In the genomic region with DNA sequence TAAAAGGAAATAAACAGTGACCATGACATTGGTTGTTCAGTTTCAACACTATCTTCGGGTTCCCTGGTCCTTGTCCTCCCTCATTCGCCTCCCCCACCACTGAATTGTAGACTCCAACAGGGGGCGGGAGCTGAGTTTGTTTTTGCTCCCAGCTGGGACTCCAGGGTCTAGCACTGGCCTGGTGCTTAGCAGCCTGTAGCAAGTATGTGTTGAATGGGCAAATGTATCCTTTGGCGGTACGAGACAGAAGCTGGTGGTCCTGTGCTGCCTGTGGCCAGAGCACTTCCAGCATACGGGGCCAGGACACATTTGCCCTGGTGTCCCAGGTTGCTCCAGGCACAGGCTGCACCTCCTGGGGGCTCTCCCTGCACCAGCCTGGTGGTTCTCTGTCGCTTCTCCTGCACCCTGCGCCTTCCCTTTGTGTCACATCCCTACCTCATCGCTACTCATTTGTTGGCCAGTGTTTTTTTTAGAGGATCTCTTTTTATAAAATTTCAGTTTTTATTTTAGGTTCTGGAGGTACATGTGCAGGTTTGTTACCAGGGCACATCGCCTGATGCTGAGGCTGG, we compare ENCODE assay signal across 26 cellular contexts. TPM values are rescaled to one million over a fixed set of nuclear protein-coding genes. Genes with fewer than 3 reads are reported as not detected.
A peak's percentile ranks its signal among the peaks of the same experiment; 100 is the strongest.
DNase-seq lines count a peak whose midpoint lies in the region; ATAC-seq and TF ChIP-seq lines count a peak whose summit lies in the region.
"Had no signal": no experiment of that assay in that cellular context is flagged by ENCODE, and none has a peak within 500 bp of the region (broad histone marks: within the 10 kb centered on the region; RNA-seq: fewer than 3 reads in every experiment).

No MANE protein-coding gene starts in this region.

- H3K27ac ChIP-seq in coronary artery (no peak overlapping the region), lung (ENCODE audit: low read depth in 1 of 2, low read length in 1 of 2) (no peak overlapping the region), substantia nigra (ENCODE audit: low read depth, low read length, poor library complexity, severe bottlenecking) (peak overlapping the region; percentile 89)
- H3K27ac ChIP-seq: 22Rv1; BLaER1 treated with 17β-estradiol and CSF1 and Interleukin-3, amounts not matched to agents 10 nM and 100 nM; PC-9 had no signal

- 89 to 92% methylated on average over 10 of the region's 10 CpGs for WGBS in lung, 2 donors

- no peaks in the 10 kb centered on the region for H3K4me1 ChIP-seq in lung (ENCODE audit: control insufficient read depth in 2 of 2, insufficient read depth in 2 of 2, low read length in 2 of 2)
- H3K4me1 ChIP-seq: Caco-2 had no signal

- no peak overlapping the region for H3K27ac Mint-ChIP-seq in T-helper 17 cell
- H3K27ac Mint-ChIP-seq: HFFc6 had no signal

- H3K9me3 ChIP-seq in lung (ENCODE audit: control insufficient read depth in 2 of 2, insufficient read depth in 1 of 2, low read length in 1 of 2) (peaks cover 0 to 5% of the 10 kb centered on the region in 2 donors), T-helper 17 cell (ENCODE audit: control insufficient read depth, low read length, poor library complexity, severe bottlenecking) (no peaks in the 10 kb centered on the region)

- no peak overlapping the region for H3K4me3 Mint-ChIP-seq in T-helper 17 cell
- H3K4me3 Mint-ChIP-seq: CD4-positive, alpha-beta memory T cell; HFFc6 had no signal

- no peak for TF ChIP-seq CTCF in coronary artery (IDR thresholded peaks at IDR 0.05)
- no peak for TF ChIP-seq CTCF in lung (IDR thresholded peaks at IDR 0.05; ENCODE audit: control extremely low read depth, extremely low read depth)

- no peak for ATAC-seq in lung (ENCODE audit: insufficient read depth, low FRiP score)
- no peak for ATAC-seq in T-helper 17 cell

- H3K4me3 ChIP-seq in coronary artery (no peak overlapping the region), lung (no peak overlapping the region)
- H3K4me3 ChIP-seq: BLaER1 treated with 17β-estradiol and CSF1 and Interleukin-3, amounts not matched to agents 10 nM and 100 nM; PC-9 had no signal

- no peaks in the 10 kb centered on the region for H3K27me3 ChIP-seq in lung (ENCODE audit: control insufficient read depth, insufficient read depth)
- H3K27me3 ChIP-seq: BLaER1 treated with 17β-estradiol and CSF1 and Interleukin-3, amounts not matched to agents 10 nM and 100 nM had no signal

- H3K27me3 Mint-ChIP-seq in T-helper 17 cell, result peaks cover 10% of the 10 kb centered on the region

- DNase-seq in activated CD8-positive, alpha-beta memory T cell treated with anti-CD3 and anti-CD28 coated beads for 24 hours, result peak; percentile 19
- no peak for DNase-seq in activated CD8-positive, alpha-beta memory T cell treated with anti-CD3 and anti-CD28 coated beads, Interleukin-2, amount 50 U/mL, for 4 hours
- peak; percentile 53 for DNase-seq in coronary artery (ENCODE audit: low spot score)
- peak; percentile 20 for DNase-seq in lung (ENCODE audit: low spot score)
- peak in 1 of 49 donors; percentile 30 for DNase-seq in substantia nigra (lab: John Stamatoyannopoulos, UW)
- no peak for DNase-seq in T-helper 17 cell
- DNase-seq in effector CD8-positive, alpha-beta T cell (lab: John Stamatoyannopoulos, UW), result no peak
- DNase-seq in activated naive CD4-positive, alpha-beta T cell (lab: John Stamatoyannopoulos, UW), result no peak
- DNase-seq: ACHN; CD4-positive, alpha-beta memory T cell; DMS 273 treated with DMSO at 0.1 percent for 48 hours; DMS79 treated with DMSO at 0.1 percent for 48 hours; H7; HFFc6; IMR-90; NCI-H1105; NCI-H146; NCI-H2029; NCI-H2227 treated with DMSO at 0.1 percent for 48 hours; NCI-H510A treated with DMSO at 0.1 percent for 48 hours; NCI-H748 treated with DMSO at 0.1 percent for 48 hours; RPMI8226 had no signal

- peaks cover 2% of the 10 kb centered on the region for H3K36me3 Mint-ChIP-seq in T-helper 17 cell (ENCODE audit: low read depth)
- H3K36me3 Mint-ChIP-seq: CD4-positive, alpha-beta memory T cell had no signal

- H3K4me1 Mint-ChIP-seq in T-helper 17 cell, result no peaks in the 10 kb centered on the region
- H3K4me1 Mint-ChIP-seq: CD4-positive, alpha-beta memory T cell had no signal

- no peaks in the 10 kb centered on the region for H3K36me3 ChIP-seq in lung (ENCODE audit: control insufficient read depth in 2 of 2, insufficient read depth in 2 of 2, low read length in 2 of 2)

RNA-seq across cellular contexts. Expression of gene PHACTR3, which starts 40.1 kb away (rescaled TPM):
- total RNA-seq in lung (10 to 100 TPM in 1 of 2 donors, 1 to 10 TPM in 1; 3.8 to 12.0 TPM), T-helper 17 cell (under 1 TPM in 1 of 2 donors, not detected in 1; 0.52 TPM)
- 1 to 10 TPM; 5.3 to 6.6 TPM for polyA plus RNA-seq in lung
- total RNA-seq: CD4-positive, alpha-beta memory T cell; HFFc6; IMR-90 had no signal
- polyA plus RNA-seq: CD4-positive, alpha-beta memory T cell; IMR-90 had no signal

Comparison
In these comparisons a context has a peak if more than half of its experiments do, and no peak if none do; other contexts are left out.
1. DNase-seq: peak in activated CD8-positive, alpha-beta memory T cell treated with anti-CD3 and anti-CD28 coated beads for 24 hours (single experiment), coronary artery (single experiment) and lung (single experiment); none in activated CD8-positive, alpha-beta memory T cell treated with anti-CD3 and anti-CD28 coated beads, Interleukin-2, amount 50 U/mL, for 4 hours (single experiment), T-helper 17 cell (0 of 3), effector CD8-positive, alpha-beta T cell (single experiment) and activated naive CD4-positive, alpha-beta T cell (0 of 4).